Comparison of ENCODE assay signal across 24 cellular contexts in genomic region chr12:92073123-92073522, GRCh38.
"Had no signal": no experiment of that assay in that cellular context is flagged by ENCODE, and none has a peak within 500 bp of the region (broad histone marks: within the 10 kb centered on the region; RNA-seq: fewer than 3 reads in every experiment).

No MANE protein-coding gene starts in this region.

- H3K27me3 Mint-ChIP-seq: memory B cell; natural killer cell treated with Interleukin-12 subunit alpha and Interleukin-12 subunit beta and Interleukin-15 and Interleukin-18, amount 100 ng/mL, for 72 hours; stimulated activated naive B cell treated with anti-CD40 and anti-IgM and Interleukin-4, amounts not matched to agents 10 μg/mL and 1 μg/mL and 100 μg/mL, for 72 hours had no signal

- H2AFZ ChIP-seq: parathyroid adenoma had no signal

- H3K27ac Mint-ChIP-seq: activated T-cell treated with anti-CD3 and anti-CD28 coated beads, Interleukin-2, amount 50 U/mL, for 72 hours; memory B cell; natural killer cell treated with Interleukin-12 subunit alpha and Interleukin-12 subunit beta and Interleukin-15 and Interleukin-18, amount 100 ng/mL, for 72 hours; stimulated activated naive B cell treated with anti-CD40 and anti-IgM and Interleukin-4, amounts not matched to agents 10 μg/mL and 1 μg/mL and 100 μg/mL, for 72 hours; T-helper 1 cell treated with Interleukin-12 subunit alpha and Interleukin-12 subunit beta and Interleukin-4 antibody, amounts not matched to agents 30 μg/mL and 1 μg/mL, for 36 hours had no signal

- H3K9me3 Mint-ChIP-seq: memory B cell; T-helper 1 cell treated with Interleukin-12 subunit alpha and Interleukin-12 subunit beta and Interleukin-4 antibody, amounts not matched to agents 30 μg/mL and 1 μg/mL, for 36 hours had no signal

- H3K36me3 ChIP-seq: cardiac muscle cell, gastroesophageal sphincter, heart right ventricle, upper lobe of left lung had no signal

- H3K36me3 Mint-ChIP-seq: memory B cell; natural killer cell treated with Interleukin-12 subunit alpha and Interleukin-12 subunit beta and Interleukin-15 and Interleukin-18, amount 100 ng/mL, for 72 hours had no signal

- ATAC-seq: activated T-cell treated with anti-CD3 and anti-CD28 coated beads, Interleukin-2, amount 50 U/mL, for 72 hours; body of pancreas; gastroesophageal sphincter; heart right ventricle; left cardiac atrium; natural killer cell treated with Interleukin-12 subunit alpha and Interleukin-12 subunit beta and Interleukin-15 and Interleukin-18, amount 100 ng/mL, for 72 hours; sciatic nerve; stimulated activated naive B cell treated with anti-CD40 and anti-IgM and Interleukin-4, amounts not matched to agents 10 μg/mL and 1 μg/mL and 100 μg/mL, for 72 hours had no signal

- H3K4me3 ChIP-seq: body of pancreas, cardiac muscle cell, gastroesophageal sphincter, heart right ventricle, upper lobe of left lung had no signal

- H3K27me3 ChIP-seq: body of pancreas, cardiac muscle cell, gastroesophageal sphincter, heart right ventricle, upper lobe of left lung had no signal

- DNase-seq: activated CD4-positive, alpha-beta T cell treated with anti-CD3 and anti-CD28 coated beads, Interleukin-2, amount 50 U/mL, for 1 hour; activated CD4-positive, CD25-positive, alpha-beta regulatory T cell treated with anti-CD3 and anti-CD28 coated beads, Interleukin-2, amount 50 U/mL, for 72 hours; activated CD8-positive, alpha-beta memory T cell treated with anti-CD3 and anti-CD28 coated beads, Interleukin-2, amount 50 U/mL, for 48 hours; activated effector memory CD4-positive, alpha-beta T cell treated with anti-CD3 and anti-CD28 coated beads, Interleukin-2, amount 50 U/mL, for 16 hours; activated T-cell treated with anti-CD3 and anti-CD28 coated beads, Interleukin-2, amount 50 U/mL, for 72 hours; anterior cingulate cortex; body of pancreas; cortex of kidney; heart right ventricle; islet precursor cell; left cardiac atrium; small intestine; stimulated activated CD8-positive, alpha-beta memory T cell treated with anti-CD3 and anti-CD28 coated beads, Interleukin-4, amount 100 ng/mL, for 48 hours; stimulated activated naive B cell treated with anti-CD40 and anti-IgM and Interleukin-4, amounts not matched to agents 10 μg/mL and 1 μg/mL and 100 μg/mL, for 72 hours; upper lobe of left lung had no signal

- H3K4me3 Mint-ChIP-seq: activated T-cell treated with anti-CD3 and anti-CD28 coated beads, Interleukin-2, amount 50 U/mL, for 72 hours; memory B cell; natural killer cell treated with Interleukin-12 subunit alpha and Interleukin-12 subunit beta and Interleukin-15 and Interleukin-18, amount 100 ng/mL, for 72 hours; stimulated activated naive B cell treated with anti-CD40 and anti-IgM and Interleukin-4, amounts not matched to agents 10 μg/mL and 1 μg/mL and 100 μg/mL, for 72 hours; T-helper 1 cell treated with Interleukin-12 subunit alpha and Interleukin-12 subunit beta and Interleukin-4 antibody, amounts not matched to agents 30 μg/mL and 1 μg/mL, for 36 hours had no signal

- H3K79me2 ChIP-seq: parathyroid adenoma had no signal

- H3K9me3 ChIP-seq: body of pancreas, gastroesophageal sphincter, heart right ventricle, upper lobe of left lung had no signal

- H3K27ac ChIP-seq: cardiac muscle cell, epithelial cell of prostate, gastroesophageal sphincter, parathyroid adenoma, VCaP had no signal

- FAIRE-seq: small intestine had no signal

- H3K9ac ChIP-seq: parathyroid adenoma had no signal
